In genomic region chr9:125854553-125855275, GRCh38 we compare ENCODE assay signal across 20 cellular contexts.
DNase-seq lines count a peak whose midpoint lies in the region; ATAC-seq, FAIRE-seq and TF ChIP-seq lines count a peak whose summit lies in the region.
"Had no signal": no experiment of that assay in that cellular context is flagged by ENCODE, and none has a peak within 500 bp of the region (broad histone marks: within the 10 kb centered on the region; RNA-seq: fewer than 3 reads in every experiment).

No MANE protein-coding gene starts in this region.

- TF ChIP-seq POLR2A in A549 (IDR thresholded peaks at IDR 0.05; ENCODE audit: low read length), result no peak
- TF ChIP-seq POLR2A in endothelial cell of umbilical vein (IDR thresholded peaks at IDR 0.05; ENCODE audit: low read depth, low read length), result no peak

- TF ChIP-seq CTCF in A549 (IDR thresholded peaks at IDR 0.05) (no peak), endothelial cell of umbilical vein (IDR thresholded peaks at IDR 0.05; ENCODE audit: extremely low read depth in 1 of 2, insufficient read depth in 1 of 2, low read depth in 1 of 2, low read length in 2 of 2) (no peak), natural killer cell (IDR thresholded peaks at IDR 0.05) (no peak)

- no peak for TF ChIP-seq EP300 in A549 (IDR thresholded peaks at IDR 0.05)

- no peak overlapping the region for H3K9ac ChIP-seq in endothelial cell of umbilical vein (replicated peaks; ENCODE audit: extremely low read depth, insufficient read depth, low read length)
- H3K9ac ChIP-seq: BLaER1 had no signal

- CTCF ChIA-PET in A549 (lab: Yijun Ruan, JAX) (no interaction called here), endothelial cell of umbilical vein (lab: Charles Lee) (no interaction called here)

- H3K4me1 ChIP-seq in A549 (peaks cover 9% of the 10 kb centered on the region; the same call in 2 of the 3 replicates), endothelial cell of umbilical vein (ENCODE audit: control insufficient read depth, extremely low read depth, insufficient read depth, low read length) (peaks cover 3% of the 10 kb centered on the region)
- H3K4me1 ChIP-seq: prostate gland had no signal

- dilution Hi-C loops in endothelial cell of umbilical vein (cut with MboI; ENCODE audit: extremely low pct_ligation_motif_present, low sequenced_read_pairs), result no loop called here

- no peak overlapping the region for H3K27ac ChIP-seq in A549
- H3K27ac ChIP-seq in endothelial cell of umbilical vein (ENCODE audit: insufficient read depth, low read depth, low read length), result no peak overlapping the region
- H3K27ac ChIP-seq: BLaER1, heart left ventricle, prostate gland, SJCRH30, thoracic aorta had no signal

- no peaks in the 10 kb centered on the region for H3K36me3 Mint-ChIP-seq in natural killer cell

- H3K4me3 ChIP-seq in A549, result no peak overlapping the region
- H3K4me3 ChIP-seq in endothelial cell of umbilical vein (replicated peaks in 1 of 3; ENCODE audit: insufficient read depth in 1 of 3, low read depth in 1 of 3, low read length in 3 of 3), result no peak overlapping the region
- H3K4me3 ChIP-seq: BLaER1, heart left ventricle, prostate gland, SJCRH30, thoracic aorta had no signal

- intact Hi-C loops in endothelial cell of umbilical vein (cut with micrococcal nuclease) (no loop called here), natural killer cell (cut with micrococcal nuclease) (no loop called here)

- FAIRE-seq in A549 (lab: Jason Lieb, UNC) (no peak), endothelial cell of umbilical vein (lab: Jason Lieb, UNC) (no peak)

- DNase-seq in A549 (ENCODE audit: low read depth in 1 of 2, low spot score in 1 of 2), result peak in 1 of 2 experiments; percentile 5
- DNase-seq in ELR (ENCODE audit: low read depth), result peak; percentile 71
- DNase-seq in NCI-H226, result peak; percentile 14
- DNase-seq in endothelial cell of umbilical vein (ENCODE audit: low read depth, low spot score), result peak; percentile 31
- DNase-seq in natural killer cell, result no peak
- DNase-seq in epidermal melanocyte (ENCODE audit: insufficient read length, low spot score), result no peak
- DNase-seq: activated CD8-positive, alpha-beta T cell treated with anti-CD3 and anti-CD28 coated beads, Interleukin-2, amount 10 ng/mL, durations not matched to agents 7 days and 5 days; activated gamma-delta T cell treated with Interleukin-2 at 50 U/mL for 16 hours; DND-41; heart left ventricle; left colon; NCI-H2171; NK-92 treated with Interleukin-12 subunit alpha and Interleukin-12 subunit beta, amount 100 ng/mL, for 24 hours; SJCRH30; stimulated activated CD4-positive, alpha-beta T cell treated with anti-CD3 and anti-CD28 coated beads, Interleukin-15, amount 100 ng/mL, for 24 hours had no signal

- no peaks in the 10 kb centered on the region for H4K20me1 ChIP-seq in endothelial cell of umbilical vein (replicated peaks; ENCODE audit: control insufficient read depth, extremely low read depth, insufficient read depth, low read length)
- H4K20me1 ChIP-seq: BLaER1 had no signal

- peaks cover 5 to 9% of the 10 kb centered on the region in 2 donors for H3K4me1 Mint-ChIP-seq in natural killer cell

- H2AFZ ChIP-seq in endothelial cell of umbilical vein (ENCODE audit: low read depth, low read length), result no peak overlapping the region

- no peak for TF ChIP-seq RAD21 in A549 (conservative IDR thresholded peaks at IDR 0.05 in 1 of 2, IDR thresholded peaks at IDR 0.05 in 1 of 2)

- no peaks in the 10 kb centered on the region for H3K9me3 Mint-ChIP-seq in natural killer cell

- BruUV-seq in endothelial cell of umbilical vein (replicated peaks; lab: Mats Ljungman, UMichigan), result no TSS peak

- H3K27ac Mint-ChIP-seq in natural killer cell, result no peak overlapping the region
- H3K27ac Mint-ChIP-seq: activated CD8-positive, alpha-beta T cell treated with anti-CD3 and anti-CD28 coated beads, Interleukin-2, amount 10 ng/mL, durations not matched to agents 7 days and 5 days had no signal

- H3K27me3 Mint-ChIP-seq in natural killer cell (ENCODE audit: low read depth in 2 of 2), result no peaks in the 10 kb centered on the region

- no peak overlapping the region for H3K4me3 Mint-ChIP-seq in natural killer cell
- H3K4me3 Mint-ChIP-seq: activated CD8-positive, alpha-beta T cell treated with anti-CD3 and anti-CD28 coated beads, Interleukin-2, amount 10 ng/mL, durations not matched to agents 7 days and 5 days had no signal

- H3K9me3 ChIP-seq in A549 (no peaks in the 10 kb centered on the region), endothelial cell of umbilical vein (replicated peaks; ENCODE audit: control insufficient read depth, insufficient read depth, low read length) (no peaks in the 10 kb centered on the region)
- H3K9me3 ChIP-seq: BLaER1, heart left ventricle, prostate gland, thoracic aorta had no signal

- no peaks in the 10 kb centered on the region for H3K36me3 ChIP-seq in endothelial cell of umbilical vein (ENCODE audit: control insufficient read depth in 2 of 2, extremely low read depth in 1 of 2, insufficient read depth in 2 of 2, low read length in 2 of 2)
- H3K36me3 ChIP-seq: BLaER1, heart left ventricle, prostate gland, thoracic aorta had no signal

- POLR2A ChIA-PET in A549 (lab: Yijun Ruan, JAX), result no interaction called here
- POLR2A ChIA-PET in endothelial cell of umbilical vein (lab: Charles Lee), result no interaction called here

- no peaks in the 10 kb centered on the region for H3K9me1 ChIP-seq in endothelial cell of umbilical vein (replicated peaks; ENCODE audit: control insufficient read depth, extremely low read depth, insufficient read depth, low read length)

- no peaks in the 10 kb centered on the region for H3K27me3 ChIP-seq in endothelial cell of umbilical vein (ENCODE audit: control insufficient read depth in 2 of 2, insufficient read depth in 2 of 2, low read length in 2 of 2)
- H3K27me3 ChIP-seq: BLaER1, heart left ventricle, SJCRH30 had no signal

- peaks cover 17% of the 10 kb centered on the region for H3K79me2 ChIP-seq in endothelial cell of umbilical vein (ENCODE audit: control insufficient read depth, insufficient read depth, low read length)

- ATAC-seq in A549, result no peak
- no peak for ATAC-seq in natural killer cell
- no peak for ATAC-seq in GM21737 (IDR thresholded peaks at IDR 0.05; ENCODE audit: unreplicated experiment)
- ATAC-seq in HG02884 (IDR thresholded peaks at IDR 0.05; ENCODE audit: unreplicated experiment), result no peak
- ATAC-seq: activated CD8-positive, alpha-beta T cell treated with anti-CD3 and anti-CD28 coated beads, Interleukin-2, amount 10 ng/mL, durations not matched to agents 7 days and 5 days; heart left ventricle; left colon had no signal

- H3K4me2 ChIP-seq in A549 (peak overlapping the region; percentile 12; the same call in 1 of the 3 replicates), endothelial cell of umbilical vein (ENCODE audit: insufficient read depth, low read length) (no peak overlapping the region)
- H3K4me2 ChIP-seq: BLaER1 had no signal

TF ChIP-seq in A549, 52 proteins besides CTCF, POLR2A, EP300 and RAD21:
- TF ChIP-seq KDM1A (IDR thresholded peaks at IDR 0.05; ENCODE audit: low read depth) (no peak), CEBPB (IDR thresholded peaks at IDR 0.05) (no peak), ESRRA (IDR thresholded peaks at IDR 0.05; ENCODE audit: borderline replicate concordance, low read length) (no peak), FOXS1 (CRISPR knock-in tag; IDR thresholded peaks at IDR 0.05) (no peak), MAFK (IDR thresholded peaks at IDR 0.05; ENCODE audit: partially characterized antibody) (peak; percentile 23), GATA3 (IDR thresholded peaks at IDR 0.05; ENCODE audit: borderline replicate concordance) (peak; percentile 30; the same call in 1 of the 2 replicates), BHLHE40 (IDR thresholded peaks at IDR 0.05; ENCODE audit: low read depth, low read length) (no peak), MYC (IDR thresholded peaks at IDR 0.05; ENCODE audit: borderline replicate concordance, low read length) (no peak)
- TF ChIP-seq, protein P1, sequence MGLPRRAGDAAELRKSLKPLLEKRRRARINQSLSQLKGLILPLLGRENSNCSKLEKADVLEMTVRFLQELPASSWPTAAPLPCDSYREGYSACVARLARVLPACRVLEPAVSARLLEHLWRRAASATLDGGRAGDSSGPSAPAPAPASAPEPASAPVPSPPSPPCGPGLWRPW (IDR thresholded peaks at IDR 0.05), result no peak

TF ChIP-seq in endothelial cell of umbilical vein, 7 proteins besides CTCF, POLR2A, EP300 and RAD21:
- TF ChIP-seq EZH2 (IDR thresholded peaks at IDR 0.05; ENCODE audit: borderline replicate concordance, low read depth, low read length, severe bottlenecking) (no peak), GATA2 (IDR thresholded peaks at IDR 0.05; ENCODE audit: insufficient read depth, insufficient read length, low read depth, low read length) (peak; percentile 59), JUN (IDR thresholded peaks at IDR 0.05; ENCODE audit: borderline replicate concordance, insufficient read depth, insufficient read length, low read depth) (no peak), FOS (IDR thresholded peaks at IDR 0.05; ENCODE audit: borderline replicate concordance, insufficient read depth, low read length) (no peak), POLR2AphosphoS5 (IDR thresholded peaks at IDR 0.05; ENCODE audit: insufficient read depth, low read depth, low read length) (no peak)

Comparison
In these comparisons a context has a peak if more than half of its experiments do, and no peak if none do; other contexts are left out.
1. DNase-seq: peak in ELR (single experiment), NCI-H226 (single experiment) and endothelial cell of umbilical vein (single experiment); none in natural killer cell (single experiment) and epidermal melanocyte (single experiment).